Comparison of ENCODE assay signal across 1 cellular context in genomic region chr16:8900343-8900742, GRCh38.
TF ChIP-seq lines count a peak whose summit lies in the region.

No MANE protein-coding gene starts in this region.

TF ChIP-seq in K562, 482 proteins besides CTCF, POLR2A, EP300 and RAD21:
- no peak for TF ChIP-seq ARID4B (CRISPR knock-in tag; IDR thresholded peaks at IDR 0.05)
- TF ChIP-seq KAT2B (IDR thresholded peaks at IDR 0.05; ENCODE audit: low read depth, low read length): no peak
- no peak for TF ChIP-seq NFIC (IDR thresholded peaks at IDR 0.05)
- peak; percentile 35; the same call in 1 of the 2 replicates for TF ChIP-seq ATF3 (IDR thresholded peaks at IDR 0.05)
- TF ChIP-seq ATF3 (CRISPR knock-in tag; conservative IDR thresholded peaks at IDR 0.05): no peak
- TF ChIP-seq ZNF197 (CRISPR knock-in tag; IDR thresholded peaks at IDR 0.05; ENCODE audit: low read depth): no peak
- TF ChIP-seq ZNF444 (CRISPR knock-in tag; IDR thresholded peaks at IDR 0.05): no peak
